15 cellular contexts compared by ENCODE assay signal in genomic region chr7:116871061-116871700, GRCh38. TPM values are rescaled to one million over a fixed set of nuclear protein-coding genes. Genes with fewer than 3 reads are reported as not detected.
A peak's percentile ranks its signal among the peaks of the same experiment; 100 is the strongest.
DNase-seq lines count a peak whose midpoint lies in the region; TF ChIP-seq lines count a peak whose summit lies in the region.
"Had no signal": no experiment of that assay in that cellular context is flagged by ENCODE, and none has a peak within 500 bp of the region (broad histone marks: within the 10 kb centered on the region; RNA-seq: fewer than 3 reads in every experiment).

No MANE protein-coding gene starts in this region.

- DNase-seq in T-helper 2 cell treated with Interferon-gamma antibody and Interleukin-4, amounts not matched to agents 5 μg/mL and 100 μg/mL, for 36 hours (ENCODE audit: low spot score): no peak
- DNase-seq in T-helper 2 cell (no peak), HFFc6 (no peak), endodermal cell (no peak), osteocyte (ENCODE audit: extremely low spot score, unreplicated experiment) (no peak), NCI-H146 (lab: John Stamatoyannopoulos, UW) (no peak), NCI-H2029 (lab: John Stamatoyannopoulos, UW) (no peak), HK-2 (ENCODE audit: unreplicated experiment) (no peak)
- DNase-seq: Calu3; dorsolateral prefrontal cortex; Karpas-422; midbrain; NCI-H510A; stimulated activated CD4-positive, alpha-beta T cell treated with anti-CD3 and anti-CD28 coated beads, Interleukin-1b, Interleukin-23, amount 100 ng/mL, for 48 hours had no signal

- H3K27me3 Mint-ChIP-seq in T-helper 2 cell treated with Interferon-gamma antibody and Interleukin-4, amounts not matched to agents 5 μg/mL and 100 μg/mL, for 36 hours (ENCODE audit: low read depth): no peaks in the 10 kb centered on the region
- no peaks in the 10 kb centered on the region for H3K27me3 Mint-ChIP-seq in HFFc6 (ENCODE audit: insufficient read depth)
- H3K27me3 Mint-ChIP-seq in endodermal cell (ENCODE audit: insufficient read depth): no peaks in the 10 kb centered on the region
- H3K27me3 Mint-ChIP-seq in osteocyte (ENCODE audit: unreplicated experiment): no peaks in the 10 kb centered on the region

- WGBS in endodermal cell (ENCODE audit: insufficient coverage in 1 of 2, insufficient read length in 1 of 2), 2 experiments: 91 to 100% methylated on average over 5 to 6 of the region's 6 CpGs

- H3K9me3 Mint-ChIP-seq in T-helper 2 cell treated with Interferon-gamma antibody and Interleukin-4, amounts not matched to agents 5 μg/mL and 100 μg/mL, for 36 hours: no peaks in the 10 kb centered on the region
- H3K9me3 Mint-ChIP-seq in HFFc6 (no peaks in the 10 kb centered on the region), endodermal cell (peaks cover 3% of the 10 kb centered on the region), osteocyte (ENCODE audit: unreplicated experiment) (no peaks in the 10 kb centered on the region)

- TF ChIP-seq CTCF in HFFc6 (IDR thresholded peaks at IDR 0.05) (no peak), endodermal cell (conservative IDR thresholded peaks at IDR 0.05) (no peak), osteocyte (IDR thresholded peaks at IDR 0.05) (no peak)

- H3K36me3 Mint-ChIP-seq in T-helper 2 cell treated with Interferon-gamma antibody and Interleukin-4, amounts not matched to agents 5 μg/mL and 100 μg/mL, for 36 hours (ENCODE audit: low read depth): peaks cover 20% of the 10 kb centered on the region
- H3K36me3 Mint-ChIP-seq in HFFc6 (ENCODE audit: low read depth) (peaks cover 29% of the 10 kb centered on the region; the same call in 1 of the 2 replicates), endodermal cell (ENCODE audit: low read depth) (peaks cover 12% of the 10 kb centered on the region), osteocyte (ENCODE audit: unreplicated experiment) (peaks cover 5% of the 10 kb centered on the region)

- peak overlapping the region; percentile 17 for H3K27ac Mint-ChIP-seq in T-helper 2 cell treated with Interferon-gamma antibody and Interleukin-4, amounts not matched to agents 5 μg/mL and 100 μg/mL, for 36 hours
- peak overlapping the region; percentile 66 for H3K27ac Mint-ChIP-seq in HFFc6
- H3K27ac Mint-ChIP-seq in endodermal cell: peak overlapping the region; percentile 15
- peak overlapping the region; percentile 32 for H3K27ac Mint-ChIP-seq in osteocyte (ENCODE audit: unreplicated experiment)

- no peak overlapping the region for H3K4me3 Mint-ChIP-seq in T-helper 2 cell treated with Interferon-gamma antibody and Interleukin-4, amounts not matched to agents 5 μg/mL and 100 μg/mL, for 36 hours
- H3K4me3 Mint-ChIP-seq in HFFc6: peak overlapping the region; percentile 25; the same call in 1 of the 2 replicates
- no peak overlapping the region for H3K4me3 Mint-ChIP-seq in endodermal cell
- no peak overlapping the region for H3K4me3 Mint-ChIP-seq in osteocyte (ENCODE audit: unreplicated experiment)

- no peaks in the 10 kb centered on the region for H3K4me1 ChIP-seq in endodermal cell (ENCODE audit: control insufficient read depth, insufficient read depth, low read length)

- H3K36me3 ChIP-seq in endodermal cell (ENCODE audit: control insufficient read depth, insufficient read depth, low read length): peaks cover 29% of the 10 kb centered on the region

- no peak overlapping the region for H3K4me3 ChIP-seq in endodermal cell (ENCODE audit: low read length)
- H3K4me3 ChIP-seq: dorsolateral prefrontal cortex had no signal

- H3K27ac ChIP-seq in endodermal cell (ENCODE audit: low read depth, low read length): no peak overlapping the region
- H3K27ac ChIP-seq: parathyroid adenoma had no signal

- H3K27me3 ChIP-seq in endodermal cell (ENCODE audit: control insufficient read depth, insufficient read depth, low read length, poor library complexity, severe bottlenecking): no peaks in the 10 kb centered on the region
- H3K27me3 ChIP-seq: dorsolateral prefrontal cortex had no signal

- H3K9me3 ChIP-seq in endodermal cell (ENCODE audit: control insufficient read depth, low read length): no peaks in the 10 kb centered on the region

- H3K9ac ChIP-seq in endodermal cell (ENCODE audit: extremely low read depth, low read length, poor library complexity, severe bottlenecking): no peak overlapping the region
- H3K9ac ChIP-seq: parathyroid adenoma had no signal

- peaks cover 55% of the 10 kb centered on the region for H3K4me1 Mint-ChIP-seq in T-helper 2 cell treated with Interferon-gamma antibody and Interleukin-4, amounts not matched to agents 5 μg/mL and 100 μg/mL, for 36 hours (ENCODE audit: low read depth)
- H3K4me1 Mint-ChIP-seq in HFFc6 (ENCODE audit: low read depth): peaks cover 68% of the 10 kb centered on the region
- H3K4me1 Mint-ChIP-seq in endodermal cell: peaks cover 16% of the 10 kb centered on the region
- H3K4me1 Mint-ChIP-seq in osteocyte (ENCODE audit: unreplicated experiment): peaks cover 53% of the 10 kb centered on the region

RNA-seq across cellular contexts. Expression of gene CAPZA2, which starts 8.8 kb away (rescaled TPM):
- total RNA-seq in HFFc6 (2021; fragmentation: NEBNext Ultra II Directional; extraction: Animal tissue kit (Norgen Biotek cat#: 25700)): 100 to 1,000 TPM; 216 to 311 (median 275) TPM
- total RNA-seq in endodermal cell: 100 to 1,000 TPM; 127 to 133 TPM
- polyA plus RNA-seq in endodermal cell (2013, experiment 1 of 2): 88.2 TPM
- 92.9 TPM for polyA plus RNA-seq in endodermal cell (2013, experiment 2 of 2)
- total RNA-seq in osteocyte: 194 and 207 TPM in 2 replicates

Comparison
In these comparisons a context has a peak if more than half of its experiments do, and no peak if none do; other contexts are left out.
1. H3K27ac Mint-ChIP-seq: peak in every context shown above with its lines; median percentile 66 in HFFc6; 32 in osteocyte; 17 in T-helper 2 cell treated with Interferon-gamma antibody and Interleukin-4, amounts not matched to agents 5 μg/mL and 100 μg/mL, for 36 hours; 15 in endodermal cell.